ENCODE assay signal across 8 cellular contexts in genomic region chr12:102119674-102120563, GRCh38. TPM values are rescaled to one million over a fixed set of nuclear protein-coding genes. Genes with fewer than 3 reads are reported as not detected.
DNase-seq lines count a peak whose midpoint lies in the region; ATAC-seq and FAIRE-seq lines count a peak whose summit lies in the region.

A gene with protein sequence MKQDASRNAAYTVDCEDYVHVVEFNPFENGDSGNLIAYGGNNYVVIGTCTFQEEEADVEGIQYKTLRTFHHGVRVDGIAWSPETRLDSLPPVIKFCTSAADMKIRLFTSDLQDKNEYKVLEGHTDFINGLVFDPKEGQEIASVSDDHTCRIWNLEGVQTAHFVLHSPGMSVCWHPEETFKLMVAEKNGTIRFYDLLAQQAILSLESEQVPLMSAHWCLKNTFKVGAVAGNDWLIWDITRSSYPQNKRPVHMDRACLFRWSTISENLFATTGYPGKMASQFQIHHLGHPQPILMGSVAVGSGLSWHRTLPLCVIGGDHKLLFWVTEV (minus strand): TSS chr12:102120114. CDS start chr12:102118518, 1,596 bp downstream.
A gene with protein sequence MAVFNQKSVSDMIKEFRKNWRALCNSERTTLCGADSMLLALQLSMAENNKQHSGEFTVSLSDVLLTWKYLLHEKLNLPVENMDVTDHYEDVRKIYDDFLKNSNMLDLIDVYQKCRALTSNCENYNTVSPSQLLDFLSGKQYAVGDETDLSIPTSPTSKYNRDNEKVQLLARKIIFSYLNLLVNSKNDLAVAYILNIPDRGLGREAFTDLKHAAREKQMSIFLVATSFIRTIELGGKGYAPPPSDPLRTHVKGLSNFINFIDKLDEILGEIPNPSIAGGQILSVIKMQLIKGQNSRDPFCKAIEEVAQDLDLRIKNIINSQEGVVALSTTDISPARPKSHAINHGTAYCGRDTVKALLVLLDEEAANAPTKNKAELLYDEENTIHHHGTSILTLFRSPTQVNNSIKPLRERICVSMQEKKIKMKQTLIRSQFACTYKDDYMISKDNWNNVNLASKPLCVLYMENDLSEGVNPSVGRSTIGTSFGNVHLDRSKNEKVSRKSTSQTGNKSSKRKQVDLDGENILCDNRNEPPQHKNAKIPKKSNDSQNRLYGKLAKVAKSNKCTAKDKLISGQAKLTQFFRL (plus strand): TSS chr12:102120183. CDS start chr12:102123889, 3,706 bp downstream.

- ATAC-seq in GM21367 (IDR thresholded peaks at IDR 0.05; ENCODE audit: unreplicated experiment), result peak; percentile 96

- peaks cover 58% of the 10 kb centered on the region for H3K36me3 ChIP-seq in NT2/D1 (ENCODE audit: insufficient read depth, insufficient read length, low read length)
- H3K36me3 ChIP-seq in mesodermal cell (ENCODE audit: control insufficient read depth, insufficient read depth, low read length), result peaks cover 29% of the 10 kb centered on the region

- no peaks in the 10 kb centered on the region for H3K4me1 ChIP-seq in NT2/D1 (ENCODE audit: insufficient read depth, insufficient read length)
- H3K4me1 ChIP-seq in mesodermal cell (ENCODE audit: control insufficient read depth, insufficient read depth, low read length, poor library complexity, severe bottlenecking), result no peaks in the 10 kb centered on the region

- in situ Hi-C loops in Caki2 (cut with HindIII; ENCODE audit: low pct_unique_long_range_greater_than_20kb, low sequenced_read_pairs), result no loop called here

- H3K4me3 ChIP-seq in NT2/D1 (ENCODE audit: insufficient read length, low read depth) (peak within 1 kb of the TSS; percentile 92), mesodermal cell (ENCODE audit: extremely low read depth, insufficient read depth, low read length, poor library complexity, severe bottlenecking) (peak within 1 kb of the TSS; percentile 87)

- WGBS in mesodermal cell (ENCODE audit: insufficient coverage in 2 of 2), 2 experiments, result 0% methylated on average over 37 to 44 of the region's 62 CpGs

- H3K27me3 ChIP-seq in NT2/D1 (ENCODE audit: insufficient read depth, insufficient read length), result no peaks in the 10 kb centered on the region

- peak; percentile 85 for DNase-seq in Caki2 (ENCODE audit: low read depth)
- DNase-seq in HTR-8/SVneo (ENCODE audit: insufficient read length, low spot score), result peak; percentile 93
- peak; percentile 93 for DNase-seq in NT2/D1 (ENCODE audit: low read depth, low spot score)
- peak; percentile 66 for DNase-seq in activated CD8-positive, alpha-beta memory T cell treated with anti-CD3 and anti-CD28 coated beads, Interleukin-2, amount 50 U/mL, for 1 hour (ENCODE audit: extremely low read depth)
- DNase-seq in stimulated activated CD8-positive, alpha-beta memory T cell treated with anti-CD3 and anti-CD28 coated beads, Interleukin-15, amount 100 ng/mL, for 4 hours (ENCODE audit: low read depth in 2 of 2), result peak; percentile 71 to 75

- H3K9me3 ChIP-seq in NT2/D1 (ENCODE audit: insufficient read depth, low read length) (no peaks in the 10 kb centered on the region), mesodermal cell (ENCODE audit: control insufficient read depth, low read length) (no peaks in the 10 kb centered on the region)

- FAIRE-seq in HTR-8/SVneo (lab: Jason Lieb, UNC), result peak; percentile 80
- FAIRE-seq in endometrium (lab: Jason Lieb, UNC), result peak; percentile 35

- peak within 1 kb of the TSS; percentile 85 for H3K27ac ChIP-seq in mesodermal cell (ENCODE audit: low read depth, low read length, severe bottlenecking)

- peak within 1 kb of the TSS; percentile 96 for H3K9ac ChIP-seq in NT2/D1 (ENCODE audit: insufficient read length, low read depth)

RNA-seq across cellular contexts. Expression of the first gene that starts in this region (rescaled TPM):
- total RNA-seq in Caki2 (2014; rRNA removed; shearing (Covaris generic); ENCODE audit: low replicate concordance), result 77.0 and 88.6 TPM in 2 replicates
- 58.2 TPM for polyA plus RNA-seq in mesodermal cell (2013, experiment 1 of 2)
- polyA plus RNA-seq in mesodermal cell (2013, experiment 2 of 2), result 66.0 TPM

RNA-seq across cellular contexts. Expression of the second gene that starts in this region (rescaled TPM):
- 10.9 and 13.9 TPM in 2 replicates for total RNA-seq in Caki2 (2014; rRNA removed; shearing (Covaris generic); ENCODE audit: low replicate concordance)
- polyA plus RNA-seq in mesodermal cell (2013, experiment 1 of 2), result 19.8 TPM
- polyA plus RNA-seq in mesodermal cell (2013, experiment 2 of 2), result 25.4 TPM

Comparison
In these comparisons a context has a peak if more than half of its experiments do, and no peak if none do; other contexts are left out.
1. Peak in every context shown above with its lines: DNase-seq, ATAC-seq, H3K4me3 ChIP-seq and H3K27ac ChIP-seq.